24 cellular contexts compared by ENCODE assay signal in genomic region chr6:90765491-90765890, GRCh38.
"Had no signal": no experiment of that assay in that cellular context is flagged by ENCODE, and none has a peak within 500 bp of the region (broad histone marks: within the 10 kb centered on the region; RNA-seq: fewer than 3 reads in every experiment).

No MANE protein-coding gene starts in this region.

- ATAC-seq: activated CD8-positive, alpha-beta T cell treated with anti-CD3 and anti-CD28 coated beads for 36 hours; activated T-cell treated with anti-CD3 and anti-CD28 coated beads, Interleukin-2, amount 50 U/mL, for 72 hours; activated T-helper 17 cell treated with anti-CD3 and anti-CD28 coated beads, Interleukin-2, amount 50 U/mL, for 72 hours; Panc1 had no signal

- H3K36me3 ChIP-seq: MG63 had no signal

- H3K9me3 Mint-ChIP-seq: activated CD4-positive, alpha-beta T cell treated with anti-CD3 and anti-CD28 coated beads, Interleukin-2, amount 10 ng/mL, durations not matched to agents 24 days and 14 days; activated CD8-positive, alpha-beta T cell treated with anti-CD3 and anti-CD28 coated beads for 36 hours; activated naive CD4-positive, alpha-beta T cell treated with anti-CD3 and anti-CD28 coated beads, Interleukin-2, amount 50 U/mL, for 24 hours; activated naive CD8-positive, alpha-beta T cell treated with anti-CD3 and anti-CD28 coated beads, Interleukin-2, amount 10 ng/mL, durations not matched to agents 7 days and 5 days; activated T-cell treated with anti-CD3 and anti-CD28 coated beads, Interleukin-2, amount 50 U/mL, for 72 hours; activated T-helper 17 cell treated with anti-CD3 and anti-CD28 coated beads, Interleukin-2, amount 50 U/mL, for 72 hours had no signal

- DNase-seq: activated CD4-positive, alpha-beta T cell treated with anti-CD3 and anti-CD28 coated beads, Interleukin-2, amount 10 ng/mL, durations not matched to agents 24 days and 14 days; activated CD4-positive, alpha-beta T cell treated with anti-CD3 and anti-CD28 coated beads, Interleukin-2, amount 50 U/mL, for 4 hours; activated CD8-positive, alpha-beta T cell treated with anti-CD3 and anti-CD28 coated beads for 36 hours; activated gamma-delta T cell; activated naive CD4-positive, alpha-beta T cell treated with Interleukin-2 at 50 U/mL for 16 hours; activated naive CD8-positive, alpha-beta T cell treated with anti-CD3 and anti-CD28 coated beads, Interleukin-2, amount 10 ng/mL, durations not matched to agents 7 days and 5 days; activated T-cell treated with anti-CD3 and anti-CD28 coated beads, Interleukin-2, amount 50 U/mL, for 1 hour; activated T-cell treated with anti-CD3 and anti-CD28 coated beads, Interleukin-2, amount 50 U/mL, for 72 hours; amygdala; central memory CD4-positive, alpha-beta T cell; Kasumi-1; KG1; MG63; NCI-H1048; NCI-H1694 treated with DMSO at 0.1 percent for 48 hours; NCI-H2029; NCI-H345; NCI-H524 treated with DMSO at 0.1 percent for 48 hours; SIG-M5; T1000 had no signal

- H3K4me1 Mint-ChIP-seq: activated CD4-positive, alpha-beta T cell treated with anti-CD3 and anti-CD28 coated beads, Interleukin-2, amount 10 ng/mL, durations not matched to agents 24 days and 14 days; activated naive CD4-positive, alpha-beta T cell treated with anti-CD3 and anti-CD28 coated beads, Interleukin-2, amount 50 U/mL, for 24 hours; activated naive CD8-positive, alpha-beta T cell treated with anti-CD3 and anti-CD28 coated beads, Interleukin-2, amount 10 ng/mL, durations not matched to agents 7 days and 5 days; activated T-helper 17 cell treated with anti-CD3 and anti-CD28 coated beads, Interleukin-2, amount 50 U/mL, for 72 hours; brain had no signal

- H3K36me3 Mint-ChIP-seq: activated naive CD4-positive, alpha-beta T cell treated with anti-CD3 and anti-CD28 coated beads, Interleukin-2, amount 50 U/mL, for 24 hours; activated naive CD8-positive, alpha-beta T cell treated with anti-CD3 and anti-CD28 coated beads, Interleukin-2, amount 10 ng/mL, durations not matched to agents 7 days and 5 days; brain had no signal

- H3K4me3 Mint-ChIP-seq: activated CD4-positive, alpha-beta T cell treated with anti-CD3 and anti-CD28 coated beads, Interleukin-2, amount 10 ng/mL, durations not matched to agents 24 days and 14 days; activated CD8-positive, alpha-beta T cell treated with anti-CD3 and anti-CD28 coated beads for 36 hours; activated naive CD4-positive, alpha-beta T cell treated with anti-CD3 and anti-CD28 coated beads, Interleukin-2, amount 50 U/mL, for 24 hours; activated naive CD8-positive, alpha-beta T cell treated with anti-CD3 and anti-CD28 coated beads, Interleukin-2, amount 10 ng/mL, durations not matched to agents 7 days and 5 days; activated T-cell treated with anti-CD3 and anti-CD28 coated beads, Interleukin-2, amount 50 U/mL, for 72 hours; activated T-helper 17 cell treated with anti-CD3 and anti-CD28 coated beads, Interleukin-2, amount 50 U/mL, for 72 hours; brain had no signal

- H3K27ac Mint-ChIP-seq: activated CD4-positive, alpha-beta T cell treated with anti-CD3 and anti-CD28 coated beads, Interleukin-2, amount 10 ng/mL, durations not matched to agents 24 days and 14 days; activated CD8-positive, alpha-beta T cell treated with anti-CD3 and anti-CD28 coated beads for 36 hours; activated naive CD4-positive, alpha-beta T cell treated with anti-CD3 and anti-CD28 coated beads, Interleukin-2, amount 50 U/mL, for 24 hours; activated naive CD8-positive, alpha-beta T cell treated with anti-CD3 and anti-CD28 coated beads, Interleukin-2, amount 10 ng/mL, durations not matched to agents 7 days and 5 days; activated T-cell treated with anti-CD3 and anti-CD28 coated beads, Interleukin-2, amount 50 U/mL, for 72 hours; activated T-helper 17 cell treated with anti-CD3 and anti-CD28 coated beads, Interleukin-2, amount 50 U/mL, for 72 hours; brain had no signal

- H3K4me3 ChIP-seq: MG63 had no signal

- H3K9me3 ChIP-seq: MG63 had no signal
